In genomic region chr10:46092523-46093195, GRCh38 we compare ENCODE assay signal across 15 cellular contexts. TPM values are rescaled to one million over a fixed set of nuclear protein-coding genes. Genes with fewer than 3 reads are reported as not detected.
DNase-seq lines count a peak whose midpoint lies in the region; ATAC-seq lines count a peak whose summit lies in the region.
"Had no signal": no experiment of that assay in that cellular context is flagged by ENCODE, and none has a peak within 500 bp of the region (broad histone marks: within the 10 kb centered on the region; RNA-seq: fewer than 3 reads in every experiment).

No MANE protein-coding gene starts in this region.

- intact Hi-C loops in CD4-positive, alpha-beta memory T cell (cut with micrococcal nuclease), result no loop called here

- H3K27me3 ChIP-seq in CD4-positive, alpha-beta memory T cell (ENCODE audit: insufficient read depth, low read length), result no peaks in the 10 kb centered on the region

- peak in 4 of 5 donors; percentile 53 to 69 (median 63) for DNase-seq in CD4-positive, alpha-beta memory T cell
- DNase-seq in SIG-M5 (lab: John Stamatoyannopoulos, UW) (peak; percentile 28), immature natural killer cell (peak; percentile 31 to 49 (median 33)), H4 (ENCODE audit: low spot score) (no peak), AG20443 (ENCODE audit: low spot score) (no peak), SK-N-DZ (ENCODE audit: low spot score) (no peak)
- DNase-seq: Calu3; caudate nucleus; NCI-H82; stimulated activated CD4-positive, alpha-beta T cell treated with anti-CD3 and anti-CD28 coated beads, Interleukin-1b, Interleukin-23, amount 100 ng/mL, for 48 hours had no signal

- POLR2A ChIA-PET in CD4-positive, alpha-beta memory T cell (lab: Charles Lee; ENCODE audit: partially characterized antibody), result interaction anchor here (1.0 to 2.0 kb wide), 11 partner anchors 12 to 177 kb away, joined by 3 to 15 read pairs (median 5); partner anchors contain the start of gene NCOA4

- no peaks in the 10 kb centered on the region for H3K9me3 ChIP-seq in CD4-positive, alpha-beta memory T cell (ENCODE audit: control insufficient read depth in 1 of 2, low read length in 2 of 2)

- H3K36me3 ChIP-seq in CD4-positive, alpha-beta memory T cell (ENCODE audit: insufficient read depth, low read length), result no peaks in the 10 kb centered on the region

- H3K36me3 Mint-ChIP-seq in CD4-positive, alpha-beta memory T cell, result no peaks in the 10 kb centered on the region
- H3K36me3 Mint-ChIP-seq in immature natural killer cell, result no peaks in the 10 kb centered on the region

- H3K4me3 ChIP-seq in CD4-positive, alpha-beta memory T cell (ENCODE audit: low read length in 2 of 2), result peak overlapping the region; percentile 43 to 65

- H3K27me3 Mint-ChIP-seq in CD4-positive, alpha-beta memory T cell, result no peaks in the 10 kb centered on the region
- peaks cover 0 to 3% (median 0%) of the 10 kb centered on the region in 3 donors for H3K27me3 Mint-ChIP-seq in immature natural killer cell (ENCODE audit: low read depth in 3 of 3)

- ATAC-seq in GM21447 (IDR thresholded peaks at IDR 0.05; ENCODE audit: unreplicated experiment), result peak; percentile 44
- ATAC-seq in HG03457 (IDR thresholded peaks at IDR 0.05; ENCODE audit: unreplicated experiment), result no peak

- no peak overlapping the region for H3K27ac Mint-ChIP-seq in CD4-positive, alpha-beta memory T cell
- no peak overlapping the region for H3K27ac Mint-ChIP-seq in immature natural killer cell

- H3K9me3 Mint-ChIP-seq in CD4-positive, alpha-beta memory T cell, result no peaks in the 10 kb centered on the region
- H3K9me3 Mint-ChIP-seq in immature natural killer cell, result no peaks in the 10 kb centered on the region
- H3K9me3 Mint-ChIP-seq: neural crest cell had no signal

- CTCF ChIA-PET in CD4-positive, alpha-beta memory T cell (lab: Charles Lee; ENCODE audit: partially characterized antibody), result interaction anchor here (1.5 to 2.1 kb wide), 4 partner anchors 16 to 66 kb away, joined by 6 to 9 read pairs (median 8); no protein-coding TSS in a partner anchor

- no peak overlapping the region for H3K4me3 Mint-ChIP-seq in CD4-positive, alpha-beta memory T cell
- no peak overlapping the region for H3K4me3 Mint-ChIP-seq in immature natural killer cell
- H3K4me3 Mint-ChIP-seq: neural crest cell had no signal

- peaks cover 0 to 38% (median 20%) of the 10 kb centered on the region in 4 donors for H3K4me1 Mint-ChIP-seq in CD4-positive, alpha-beta memory T cell
- peaks cover 17 to 18% of the 10 kb centered on the region in 2 donors for H3K4me1 Mint-ChIP-seq in immature natural killer cell

- H3K4me1 ChIP-seq in CD4-positive, alpha-beta memory T cell (ENCODE audit: insufficient read depth, low read length), result peaks cover 81% of the 10 kb centered on the region

- peak overlapping the region; percentile 30 for H3K27ac ChIP-seq in CD4-positive, alpha-beta memory T cell (ENCODE audit: low read depth, low read length)

RNA-seq across cellular contexts. Expression of gene MSMB, which starts 46.6 kb away (rescaled TPM):
- total RNA-seq in CD4-positive, alpha-beta memory T cell, result not detected
- not detected for polyA plus RNA-seq in CD4-positive, alpha-beta memory T cell
- not detected for polyA plus RNA-seq in immature natural killer cell
- not detected in 2 replicates for total RNA-seq in H4 (2014; rRNA removed; shearing (Covaris generic))
- polyA plus RNA-seq in SK-N-DZ (2014; cell fraction: cytosol; rRNA removed), result not detected in 2 replicates
- not detected in 2 replicates for polyA plus RNA-seq in SK-N-DZ (2014; cell fraction: nucleus; rRNA removed)
- total RNA-seq: neural crest cell; T-helper 1 cell treated with Interleukin-12 subunit alpha and Interleukin-12 subunit beta and Interleukin-4 antibody, amounts not matched to agents 30 ng/mL and 1 ng/mL, for 36 hours had no signal
- polyA plus RNA-seq: keratinocyte had no signal

Comparison
In these comparisons a context has a peak if more than half of its experiments do, and no peak if none do; other contexts are left out.
1. DNase-seq: peak in CD4-positive, alpha-beta memory T cell (4 of 5), SIG-M5 (single experiment) and immature natural killer cell (3 of 3); none in H4 (single experiment), AG20443 (single experiment) and SK-N-DZ (single experiment).